Comparison of ENCODE assay signal across 22 cellular contexts in genomic region chr20:11181964-11182363, GRCh38.
DNase-seq lines count a peak whose midpoint lies in the region; ATAC-seq, FAIRE-seq and TF ChIP-seq lines count a peak whose summit lies in the region.
"Had no signal": no experiment of that assay in that cellular context is flagged by ENCODE, and none has a peak within 500 bp of the region (broad histone marks: within the 10 kb centered on the region; RNA-seq: fewer than 3 reads in every experiment).

No MANE protein-coding gene starts in this region.

- H3K36me3 Mint-ChIP-seq in type B pancreatic cell: no peaks in the 10 kb centered on the region
- H3K36me3 Mint-ChIP-seq: IgD-negative memory B cell had no signal

- DNase-seq in HCT116 (ENCODE audit: low read depth, low spot score) (no peak), GM12878 (ENCODE audit: low read depth, low spot score) (no peak), epithelial cell of esophagus (ENCODE audit: low read depth) (no peak), type B pancreatic cell (ENCODE audit: extremely low spot score, unreplicated experiment) (no peak), HAP-1 (ENCODE audit: low spot score in 2 of 2) (no peak), sciatic nerve (ENCODE audit: low spot score) (no peak), urothelium cell line (ENCODE audit: low spot score) (no peak)
- DNase-seq: CD4-positive, alpha-beta T cell; COR-L47; DMS79; HCEC 1CT; Karpas-422; NCI-H1105 treated with DMSO at 0.1 percent for 48 hours; NCI-H2029 treated with DMSO at 0.1 percent for 48 hours; NCI-H226; NCI-H524; NCI-H82; Peyer's patch had no signal

- peaks cover 0 to 5% of the 10 kb centered on the region in 2 experiments; a peak in 2 of 4 replicates for H3K9me3 ChIP-seq in HCT116 (ENCODE audit: control insufficient read depth in 1 of 2, insufficient read depth in 1 of 2, low read depth in 1 of 2, low read length in 2 of 2)
- H3K9me3 ChIP-seq in GM12878 (replicated peaks; ENCODE audit: control insufficient read depth, insufficient read depth, low read length): no peaks in the 10 kb centered on the region
- peaks cover 11% of the 10 kb centered on the region for H3K9me3 ChIP-seq in HAP-1
- H3K9me3 ChIP-seq: SJSA1 had no signal

- BruUV-seq in HCT116 (replicated peaks; lab: Mats Ljungman, UMichigan) (no TSS peak), GM12878 (replicated peaks; lab: Mats Ljungman, UMichigan) (no TSS peak)

- H3K27ac Mint-ChIP-seq in type B pancreatic cell: no peak overlapping the region
- H3K27ac Mint-ChIP-seq: CD4-positive, alpha-beta T cell; IgD-negative memory B cell had no signal

- ATAC-seq in HCT116: no peak
- no peak for ATAC-seq in GM12878
- no peak for ATAC-seq in sciatic nerve

- no peaks in the 10 kb centered on the region for H3K9me2 ChIP-seq in HCT116 (ENCODE audit: insufficient read depth)

- no peaks in the 10 kb centered on the region for H3K79me2 ChIP-seq in HCT116 (ENCODE audit: insufficient read depth, low read length)
- no peaks in the 10 kb centered on the region for H3K79me2 ChIP-seq in GM12878 (ENCODE audit: control insufficient read depth, insufficient read depth, low read length)

- SMC1A ChIA-PET in GM12878 (lab: Charles Lee; ENCODE audit: uncharacterized antibody, unreplicated experiment): interaction anchor here (0.6 kb wide), 1 partner anchor 23 kb away, joined by 3 read pairs; no protein-coding TSS in a partner anchor

- H3K4me3 Mint-ChIP-seq in type B pancreatic cell: no peak overlapping the region
- H3K4me3 Mint-ChIP-seq: CD4-positive, alpha-beta T cell had no signal

- H2AFZ ChIP-seq in HCT116 (ENCODE audit: low read depth, low read length, poor library complexity, severe bottlenecking) (no peak overlapping the region), GM12878 (ENCODE audit: control insufficient read depth, low read depth, low read length) (no peak overlapping the region)

- FAIRE-seq in GM12878 (lab: Jason Lieb, UNC) (no peak), urothelium cell line (lab: Jason Lieb, UNC) (no peak)
- FAIRE-seq: HTR-8/SVneo had no signal

- H3K4me3 ChIP-seq in HCT116 (replicated peaks in 1 of 2; ENCODE audit: low read depth in 1 of 2, low read length in 2 of 2): no peak overlapping the region
- no peak overlapping the region for H3K4me3 ChIP-seq in GM12878
- H3K4me3 ChIP-seq in epithelial cell of esophagus (ENCODE audit: low read length): no peak overlapping the region
- no peak overlapping the region for H3K4me3 ChIP-seq in HAP-1
- H3K4me3 ChIP-seq: BLaER1, Peyer's patch, SJSA1 had no signal

- POLR2A ChIA-PET in HCT116 (lab: Charles Lee) (no interaction called here), GM12878 (lab: Charles Lee) (no interaction called here)

- peaks cover 19% of the 10 kb centered on the region for H3K9me3 Mint-ChIP-seq in type B pancreatic cell

- TF ChIP-seq RAD21 in HCT116 (IDR thresholded peaks at IDR 0.05; ENCODE audit: low read depth): no peak
- TF ChIP-seq RAD21 in GM12878 (IDR thresholded peaks at IDR 0.05; ENCODE audit: insufficient read depth, low read depth, low read length): no peak

- 62% methylated on average over 3 of the region's 3 CpGs for WGBS in GM12878 (ENCODE audit: insufficient coverage, insufficient replicate concordance, low lambda C conversion rate, missing lambda C conversion rate)

- TF ChIP-seq CTCF in HCT116 (IDR thresholded peaks at IDR 0.05 in 2 of 3, conservative IDR thresholded peaks at IDR 0.05 in 1 of 3; ENCODE audit: borderline replicate concordance in 1 of 3, insufficient read depth in 1 of 3, low read depth in 2 of 3, low read length in 2 of 3): peak in 2 of 3 experiments; percentile 18 to 31; a peak in 3 of 6 replicates
- no peak for TF ChIP-seq CTCF in GM12878 (IDR thresholded peaks at IDR 0.05 in 2 of 3, conservative IDR thresholded peaks at IDR 0.05 in 1 of 3; ENCODE audit: control insufficient read depth in 2 of 3, extremely low read depth in 1 of 3, insufficient read depth in 1 of 3, low read depth in 3 of 3, low read length in 3 of 3)
- peak; percentile 2 for TF ChIP-seq CTCF in epithelial cell of esophagus (IDR thresholded peaks at IDR 0.05; ENCODE audit: insufficient read depth, low read depth, low read length, missing control alignments)
- peak; percentile 43 for TF ChIP-seq CTCF in type B pancreatic cell (conservative IDR thresholded peaks at IDR 0.05)

- H4K20me1 ChIP-seq in HCT116 (ENCODE audit: insufficient read depth) (no peaks in the 10 kb centered on the region), GM12878 (ENCODE audit: control insufficient read depth, insufficient read depth) (no peaks in the 10 kb centered on the region)
- H4K20me1 ChIP-seq: BLaER1 had no signal

- no peaks in the 10 kb centered on the region for H3K36me3 ChIP-seq in HCT116 (ENCODE audit: control insufficient read depth in 1 of 2, insufficient read depth in 2 of 2, low read length in 2 of 2)
- no peaks in the 10 kb centered on the region for H3K36me3 ChIP-seq in GM12878 (ENCODE audit: control insufficient read depth in 2 of 2, insufficient read depth in 2 of 2, low read length in 1 of 2)
- H3K36me3 ChIP-seq in HAP-1 (replicated peaks): no peaks in the 10 kb centered on the region
- H3K36me3 ChIP-seq: BLaER1, Peyer's patch, SJSA1 had no signal

- CTCF ChIA-PET in HCT116 (lab: Charles Lee): no interaction called here
- CTCF ChIA-PET in GM12878 (lab: Yijun Ruan, JAX): no interaction called here

- H3K4me2 ChIP-seq in HCT116 (ENCODE audit: low read length) (no peak overlapping the region), GM12878 (ENCODE audit: control insufficient read depth, insufficient read depth) (no peak overlapping the region)
- H3K4me2 ChIP-seq: BLaER1 had no signal

- no peak for TF ChIP-seq POLR2A in HCT116 (IDR thresholded peaks at IDR 0.05; ENCODE audit: borderline replicate concordance, extremely low read depth, insufficient read depth, insufficient read length)
- TF ChIP-seq POLR2A in GM12878 (IDR thresholded peaks at IDR 0.05; ENCODE audit: low read depth, low read length): no peak

- H3K27me3 Mint-ChIP-seq in type B pancreatic cell: no peaks in the 10 kb centered on the region
- H3K27me3 Mint-ChIP-seq: CD4-positive, alpha-beta T cell; IgD-negative memory B cell had no signal

- H3K4me1 ChIP-seq in HCT116 (ENCODE audit: control insufficient read depth in 1 of 2, insufficient read depth in 2 of 2, low read length in 2 of 2) (peaks cover 3 to 12% of the 10 kb centered on the region in 2 experiments; a peak in 3 of 4 replicates), GM12878 (ENCODE audit: control insufficient read depth, insufficient read depth, low read length) (no peaks in the 10 kb centered on the region), HAP-1 (no peaks in the 10 kb centered on the region)
- H3K4me1 ChIP-seq: BLaER1, Peyer's patch had no signal

- in situ Hi-C loops in GM12878 (cut with MboI) (no loop called here), HAP-1 (cut with MboI; ENCODE audit: low sequenced_read_pairs) (no loop called here)

- no peaks in the 10 kb centered on the region for H3K4me1 Mint-ChIP-seq in type B pancreatic cell (ENCODE audit: unreplicated experiment)
- H3K4me1 Mint-ChIP-seq: IgD-negative memory B cell had no signal

- intact Hi-C loops in HCT116 (cut with micrococcal nuclease) (no loop called here), GM12878 (cut with micrococcal nuclease; ENCODE audit: unreplicated experiment) (no loop called here), sciatic nerve (cut with DNase I) (no loop called here)

- H3K27ac ChIP-seq in HCT116 (ENCODE audit: low read depth, low read length): no peak overlapping the region
- H3K27ac ChIP-seq in GM12878 (ENCODE audit: control insufficient read depth, insufficient read depth): no peak overlapping the region
- H3K27ac ChIP-seq: BLaER1, Peyer's patch, SJSA1 had no signal

- H3K27me3 ChIP-seq in HCT116 (ENCODE audit: insufficient read depth, low read length) (no peaks in the 10 kb centered on the region), GM12878 (replicated peaks in 1 of 2; ENCODE audit: control insufficient read depth in 2 of 2, insufficient read depth in 2 of 2, low read length in 1 of 2) (no peaks in the 10 kb centered on the region), HAP-1 (ENCODE audit: low read depth) (no peaks in the 10 kb centered on the region)
- H3K27me3 ChIP-seq: BLaER1, Peyer's patch, SJSA1 had no signal

- H3K9ac ChIP-seq in HCT116 (ENCODE audit: low read length) (no peak overlapping the region), GM12878 (ENCODE audit: control insufficient read depth, insufficient read depth, low read length) (no peak overlapping the region)
- H3K9ac ChIP-seq: BLaER1 had no signal

- RAD21 ChIA-PET in HCT116 (lab: Charles Lee; ENCODE audit: low non-redundant PET in 1 of 2, low total read pairs in 2 of 2, uncharacterized antibody in 2 of 2, unreplicated experiment in 2 of 2) (no interaction called here), GM12878 (lab: Charles Lee; ENCODE audit: unreplicated experiment) (no interaction called here)

- no peak for TF ChIP-seq EP300 in GM12878 (IDR thresholded peaks at IDR 0.05; ENCODE audit: borderline replicate concordance in 1 of 2, control insufficient read depth in 1 of 2, low read depth in 2 of 2, low read length in 2 of 2)

TF ChIP-seq in HCT116, 20 proteins besides CTCF, POLR2A, EP300 and RAD21 (continues in another document):
- TF ChIP-seq ATF3 (IDR thresholded peaks at IDR 0.05) (no peak), TCF7L2 (IDR thresholded peaks at IDR 0.05; ENCODE audit: borderline replicate concordance, extremely low read depth, insufficient read depth, insufficient read length) (no peak), ZNF274 (IDR thresholded peaks at IDR 0.05; ENCODE audit: low read depth, low read length) (no peak)

TF ChIP-seq in GM12878, 131 proteins besides CTCF, POLR2A, EP300 and RAD21:
- 0 out of 2 replicates have a peak, but pooled peaks have one; percentile 23 for TF ChIP-seq RFX5 (IDR thresholded peaks at IDR 0.05; ENCODE audit: low read depth, low read length)
- TF ChIP-seq MEF2A (IDR thresholded peaks at IDR 0.05; ENCODE audit: insufficient read depth, low read depth, low read length): no peak

Comparison
In these comparisons a context has a peak if more than half of its experiments do, and no peak if none do; other contexts are left out.
1. CTCF ChIP-seq: peak in HCT116 (2 of 3), epithelial cell of esophagus (single experiment) and type B pancreatic cell (single experiment); none in GM12878 (0 of 3).
2. Of the 18 proteins assayed by ChIP-seq in both GM12878 and HCT116: peak only in GM12878: none; only in HCT116: CTCF; in both: none; in neither: 17.